ENCODE assay signal across 8 cellular contexts in the genomic region with DNA sequence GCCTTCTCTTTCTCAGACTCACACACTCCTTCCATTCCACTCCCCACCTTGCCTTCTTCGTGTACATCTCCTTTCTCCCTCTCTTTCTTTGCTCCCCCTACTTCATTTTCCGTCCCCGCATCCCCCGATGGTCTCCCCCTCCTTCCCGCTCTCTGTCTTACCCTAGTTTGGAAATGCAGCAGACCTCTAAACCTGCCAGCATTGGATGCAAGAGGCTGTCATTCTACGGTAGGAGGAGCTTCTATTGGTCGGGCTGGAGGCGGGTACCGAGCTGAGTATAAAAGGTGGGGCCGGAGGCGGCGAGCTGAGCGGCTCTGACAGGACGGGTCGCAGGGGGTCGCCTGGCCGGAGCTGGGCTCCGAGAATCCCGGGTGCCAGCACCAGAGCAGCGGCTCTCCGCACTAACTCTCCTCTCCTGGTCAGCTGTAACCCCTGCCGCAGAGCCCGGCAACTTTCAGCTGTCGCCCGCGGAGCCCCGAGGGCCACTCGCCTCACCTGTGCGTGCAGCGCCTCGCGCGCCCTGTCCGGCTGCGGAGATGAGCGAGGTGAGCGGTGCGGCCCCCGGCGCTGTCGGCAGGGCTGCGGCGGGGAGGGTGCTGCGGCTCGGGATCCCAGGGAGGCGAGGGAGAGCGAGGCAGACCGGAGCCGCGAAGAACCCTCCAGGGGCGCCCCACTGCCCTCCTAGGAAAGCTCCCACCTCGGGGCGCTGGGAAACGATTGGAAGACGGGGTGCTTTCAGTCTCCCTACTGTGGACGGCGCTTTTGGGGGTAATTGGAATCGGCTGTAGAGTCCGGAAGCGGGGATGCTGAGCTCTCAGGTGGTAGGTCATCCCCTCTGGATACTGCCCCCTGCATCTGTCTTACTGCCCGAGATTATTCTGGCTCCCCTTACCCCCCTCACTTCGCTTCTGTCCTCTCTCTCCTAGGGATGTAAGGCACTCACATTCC. TPM values are rescaled to one million over a fixed set of nuclear protein-coding genes. Genes with fewer than 3 reads are reported as not detected.
DNase-seq lines count a peak whose midpoint lies in the region; ATAC-seq and TF ChIP-seq lines count a peak whose summit lies in the region.

Gene PCP4L1, plus strand, starts transcription at position 307 of the 948 bp plus-strand sequence. Its CDS starts 230 bp downstream, at position 537.

- H3K27me3 Mint-ChIP-seq in activated T-cell treated with anti-CD3 and anti-CD28 coated beads, Interleukin-2, amount 50 U/mL, for 72 hours (ENCODE audit: low read depth): peaks cover 61% of the 10 kb centered on the region
- H3K27me3 Mint-ChIP-seq in nephron (ENCODE audit: low read depth): peaks cover 59% of the 10 kb centered on the region

- H3K4me1 Mint-ChIP-seq in activated T-cell treated with anti-CD3 and anti-CD28 coated beads, Interleukin-2, amount 50 U/mL, for 72 hours (ENCODE audit: low read depth): peaks cover 25% of the 10 kb centered on the region
- peaks cover 23% of the 10 kb centered on the region for H3K4me1 Mint-ChIP-seq in nephron

- TF ChIP-seq CTCF in fibroblast of villous mesenchyme (IDR thresholded peaks at IDR 0.05; ENCODE audit: insufficient read depth, low read depth, low read length) (no peak), nephron (IDR thresholded peaks at IDR 0.05; ENCODE audit: unreplicated experiment in 3 of 3) (no peak)

- H3K4me3 Mint-ChIP-seq in activated T-cell treated with anti-CD3 and anti-CD28 coated beads, Interleukin-2, amount 50 U/mL, for 72 hours: peak within 1 kb of the TSS; percentile 57 to 84
- H3K4me3 Mint-ChIP-seq in nephron: peak within 1 kb of the TSS; percentile 70 to 82 (median 78)

- DNase-seq in NCI-H2029 (lab: John Stamatoyannopoulos, UW) (peak; percentile 25), NCI-H2029 treated with DMSO at 0.1 percent for 48 hours (lab: John Stamatoyannopoulos, UW) (no peak), NCI-H2227 (lab: John Stamatoyannopoulos, UW; ENCODE audit: unreplicated experiment) (peak; percentile 92), fibroblast of villous mesenchyme (ENCODE audit: low read depth) (peak; percentile 20), superior temporal gyrus (ENCODE audit: extremely low spot score) (peak; percentile 61)
- peak; percentile 52 to 66 for DNase-seq in activated T-cell treated with anti-CD3 and anti-CD28 coated beads, Interleukin-2, amount 50 U/mL, for 72 hours

- peak within 1 kb of the TSS; percentile 40 for H3K4me3 ChIP-seq in fibroblast of villous mesenchyme (ENCODE audit: low read depth, low read length)

- H3K27ac Mint-ChIP-seq in activated T-cell treated with anti-CD3 and anti-CD28 coated beads, Interleukin-2, amount 50 U/mL, for 72 hours: no peak within 1 kb of the TSS
- no peak within 1 kb of the TSS for H3K27ac Mint-ChIP-seq in nephron

- H3K36me3 Mint-ChIP-seq in activated T-cell treated with anti-CD3 and anti-CD28 coated beads, Interleukin-2, amount 50 U/mL, for 72 hours (ENCODE audit: insufficient read depth in 2 of 2): peaks cover 16 to 20% of the 10 kb centered on the region in 2 donors
- peaks cover 12% of the 10 kb centered on the region for H3K36me3 Mint-ChIP-seq in nephron (ENCODE audit: low read depth)

- H3K9me3 Mint-ChIP-seq in activated T-cell treated with anti-CD3 and anti-CD28 coated beads, Interleukin-2, amount 50 U/mL, for 72 hours: peaks cover 6 to 11% of the 10 kb centered on the region in 2 donors
- peaks cover 33% of the 10 kb centered on the region for H3K9me3 Mint-ChIP-seq in nephron

- ATAC-seq in activated T-cell treated with anti-CD3 and anti-CD28 coated beads, Interleukin-2, amount 50 U/mL, for 72 hours (replicated peaks in 1 of 2): peak; percentile 96 to 97
- no peak for ATAC-seq in HG03432 (IDR thresholded peaks at IDR 0.05; ENCODE audit: unreplicated experiment)

RNA-seq across cellular contexts. Expression of gene PCP4L1, which starts in this region (rescaled TPM):
- total RNA-seq in activated T-cell treated with anti-CD3 and anti-CD28 coated beads, Interleukin-2, amount 50 U/mL, for 72 hours: 1 to 10 TPM in 1 of 2 donors, under 1 TPM in 1; 0.55 to 1.2 TPM
- total RNA-seq in fibroblast of villous mesenchyme: under 0.01 TPM in 1 of 2 replicates, not detected in the other

Comparison
In these comparisons a context has a peak if more than half of its experiments do, and no peak if none do; other contexts are left out.
1. Peak in DNase-seq and H3K4me3 ChIP-seq in fibroblast of villous mesenchyme; RNA of the gene not detected or under 1 TPM.